ENCODE assay signal across 13 cellular contexts in the genomic region with DNA sequence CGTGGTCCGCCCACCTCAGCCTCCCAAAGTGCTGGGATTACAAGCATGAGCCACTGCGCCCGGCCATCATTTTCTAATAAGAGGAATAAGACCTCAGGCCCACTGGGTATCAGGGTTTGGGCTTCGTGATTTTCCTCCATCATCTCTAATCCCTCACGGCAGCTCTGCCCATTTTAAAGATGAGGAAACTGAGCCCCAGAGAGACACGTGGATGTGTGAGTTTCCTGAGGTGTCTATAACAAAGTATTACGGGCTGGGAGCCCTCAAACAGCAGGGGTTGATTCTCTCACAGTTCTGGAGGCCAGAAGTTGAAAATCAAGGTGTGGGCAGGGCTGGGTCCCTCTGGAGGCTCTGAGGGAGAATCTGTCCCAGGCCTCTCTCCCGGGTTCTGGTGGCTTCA. TPM values are rescaled to one million over a fixed set of nuclear protein-coding genes. Genes with fewer than 3 reads are reported as not detected.
DNase-seq lines count a peak whose midpoint lies in the region; ATAC-seq and TF ChIP-seq lines count a peak whose summit lies in the region.
"Had no signal": no experiment of that assay in that cellular context is flagged by ENCODE, and none has a peak within 500 bp of the region (broad histone marks: within the 10 kb centered on the region; RNA-seq: fewer than 3 reads in every experiment).

No MANE protein-coding gene starts in this region.

- peaks cover 37% of the 10 kb centered on the region for H3K4me1 Mint-ChIP-seq in activated naive CD8-positive, alpha-beta T cell (ENCODE audit: low read depth)
- H3K4me1 Mint-ChIP-seq in activated naive CD8-positive, alpha-beta T cell treated with anti-CD3 and anti-CD28 coated beads, Interleukin-2, amount 50 U/mL, for 24 hours, result peaks cover 49% of the 10 kb centered on the region
- H3K4me1 Mint-ChIP-seq in activated T-helper 17 cell treated with anti-CD3 and anti-CD28 coated beads, Interleukin-2, amount 50 U/mL, for 72 hours, result peaks cover 22% of the 10 kb centered on the region

- no peak for DNase-seq in activated naive CD8-positive, alpha-beta T cell treated with anti-CD3 and anti-CD28 coated beads, Interleukin-2, amount 50 U/mL, for 24 hours
- DNase-seq in transverse colon, result no peak
- no peak for DNase-seq in left lobe of liver (ENCODE audit: low spot score)
- DNase-seq in NCI-H1436 (lab: John Stamatoyannopoulos, UW), result no peak
- DNase-seq: ACHN, endodermal cell, NCI-H146 had no signal

- 87% methylated on average over 9 of the region's 9 CpGs; no CpG with 5 or more reads in 1 of the 2 donors for WGBS in transverse colon (ENCODE audit: low coverage in 1 of 2), 2 donors

- H3K27ac Mint-ChIP-seq in activated naive CD8-positive, alpha-beta T cell, result no peak overlapping the region
- H3K27ac Mint-ChIP-seq in activated naive CD8-positive, alpha-beta T cell treated with anti-CD3 and anti-CD28 coated beads, Interleukin-2, amount 50 U/mL, for 24 hours, result no peak overlapping the region
- H3K27ac Mint-ChIP-seq in activated T-helper 17 cell treated with anti-CD3 and anti-CD28 coated beads, Interleukin-2, amount 50 U/mL, for 72 hours, result peak overlapping the region; percentile 43
- H3K27ac Mint-ChIP-seq: endodermal cell had no signal

- peaks cover 0 to 2% (median 0%) of the 10 kb centered on the region in 4 donors for H3K36me3 ChIP-seq in transverse colon

- peak overlapping the region; percentile 38 for H3K4me3 Mint-ChIP-seq in activated naive CD8-positive, alpha-beta T cell
- H3K4me3 Mint-ChIP-seq in activated naive CD8-positive, alpha-beta T cell treated with anti-CD3 and anti-CD28 coated beads, Interleukin-2, amount 50 U/mL, for 24 hours, result no peak overlapping the region
- H3K4me3 Mint-ChIP-seq in activated T-helper 17 cell treated with anti-CD3 and anti-CD28 coated beads, Interleukin-2, amount 50 U/mL, for 72 hours, result no peak overlapping the region
- H3K4me3 Mint-ChIP-seq: endodermal cell, mesothelial cell of epicardium had no signal

- H3K4me1 ChIP-seq in mononuclear cell (ENCODE audit: insufficient read depth, low read length) (peaks cover 96% of the 10 kb centered on the region), transverse colon (peaks cover 19 to 42% (median 24%) of the 10 kb centered on the region in 4 donors)

- no peaks in the 10 kb centered on the region for H3K9me3 ChIP-seq in mononuclear cell (ENCODE audit: low read depth, low read length)
- no peaks in the 10 kb centered on the region for H3K9me3 ChIP-seq in transverse colon

- in situ Hi-C loops in transverse colon (cut with MboI; ENCODE audit: low pct_ligation_motif_present in 1 of 4, low pct_unique_long_range_greater_than_20kb in 1 of 4, low sequenced_read_pairs in 3 of 4), result no loop called here

- no peaks in the 10 kb centered on the region for H3K27me3 Mint-ChIP-seq in activated naive CD8-positive, alpha-beta T cell
- no peaks in the 10 kb centered on the region for H3K27me3 Mint-ChIP-seq in activated naive CD8-positive, alpha-beta T cell treated with anti-CD3 and anti-CD28 coated beads, Interleukin-2, amount 50 U/mL, for 24 hours
- no peaks in the 10 kb centered on the region for H3K27me3 Mint-ChIP-seq in activated T-helper 17 cell treated with anti-CD3 and anti-CD28 coated beads, Interleukin-2, amount 50 U/mL, for 72 hours

- TF ChIP-seq EP300 in transverse colon (IDR thresholded peaks at IDR 0.05; ENCODE audit: low read depth), result no peak

- no peaks in the 10 kb centered on the region for H3K9me3 Mint-ChIP-seq in activated naive CD8-positive, alpha-beta T cell (ENCODE audit: low read depth)
- H3K9me3 Mint-ChIP-seq in activated naive CD8-positive, alpha-beta T cell treated with anti-CD3 and anti-CD28 coated beads, Interleukin-2, amount 50 U/mL, for 24 hours, result no peaks in the 10 kb centered on the region
- H3K9me3 Mint-ChIP-seq in activated T-helper 17 cell treated with anti-CD3 and anti-CD28 coated beads, Interleukin-2, amount 50 U/mL, for 72 hours, result no peaks in the 10 kb centered on the region
- H3K9me3 Mint-ChIP-seq: endodermal cell, mesothelial cell of epicardium had no signal

- intact Hi-C loops in transverse colon (cut with DNase I; ENCODE audit: low total_unique reads), result no loop called here

- no peak for TF ChIP-seq CTCF in transverse colon (IDR thresholded peaks at IDR 0.05)

- ATAC-seq in activated naive CD8-positive, alpha-beta T cell treated with anti-CD3 and anti-CD28 coated beads, Interleukin-2, amount 50 U/mL, for 24 hours, result no peak
- no peak for ATAC-seq in activated T-helper 17 cell treated with anti-CD3 and anti-CD28 coated beads, Interleukin-2, amount 50 U/mL, for 72 hours (replicated peaks)
- ATAC-seq in HG03139 (IDR thresholded peaks at IDR 0.05; ENCODE audit: unreplicated experiment) (no peak), left lobe of liver (no peak)

- peak overlapping the region; percentile 30 for H3K4me3 ChIP-seq in mononuclear cell (ENCODE audit: low read length)
- H3K4me3 ChIP-seq in transverse colon, result no peak overlapping the region
- H3K4me3 ChIP-seq: hepatocyte had no signal

- peaks cover 4% of the 10 kb centered on the region for H3K36me3 Mint-ChIP-seq in activated naive CD8-positive, alpha-beta T cell
- H3K36me3 Mint-ChIP-seq in activated naive CD8-positive, alpha-beta T cell treated with anti-CD3 and anti-CD28 coated beads, Interleukin-2, amount 50 U/mL, for 24 hours (ENCODE audit: low read depth), result peaks cover 18% of the 10 kb centered on the region
- peaks cover 72% of the 10 kb centered on the region for H3K36me3 Mint-ChIP-seq in activated T-helper 17 cell treated with anti-CD3 and anti-CD28 coated beads, Interleukin-2, amount 50 U/mL, for 72 hours (ENCODE audit: low read depth)

- H3K27ac ChIP-seq in transverse colon, result peak overlapping the region; percentile 79 to 92 (median 84)

- H3K27me3 ChIP-seq in mononuclear cell (ENCODE audit: insufficient read depth, low read length), result no peaks in the 10 kb centered on the region
- no peaks in the 10 kb centered on the region for H3K27me3 ChIP-seq in transverse colon
- H3K27me3 ChIP-seq: hepatocyte had no signal

- no peak for TF ChIP-seq POLR2A in transverse colon (IDR thresholded peaks at IDR 0.05)

RNA-seq across cellular contexts. Expression of gene MYO9B, which starts 33.7 kb away (rescaled TPM):
- total RNA-seq in activated T-helper 17 cell treated with anti-CD3 and anti-CD28 coated beads, Interleukin-2, amount 50 U/mL, for 72 hours, result 100 to 1,000 TPM; 149 to 152 TPM
- 197 TPM for total RNA-seq in mononuclear cell
- total RNA-seq in transverse colon, result 100 to 1,000 TPM; 102 to 246 (median 151) TPM
- total RNA-seq in left lobe of liver, result 28.9 TPM

RNA-seq across cellular contexts. Expression of gene HAUS8, which starts 34.0 kb away (rescaled TPM):
- 10 to 100 TPM; 26.0 to 35.2 TPM for total RNA-seq in activated T-helper 17 cell treated with anti-CD3 and anti-CD28 coated beads, Interleukin-2, amount 50 U/mL, for 72 hours
- total RNA-seq in mononuclear cell (9.3 TPM), transverse colon (10 to 100 TPM in 2 of 4 donors, 1 to 10 TPM in 2; 4.4 to 13.8 (median 10.3) TPM), left lobe of liver (5.1 TPM)
